ENCODE assay signal across 9 cellular contexts in the genomic region with DNA sequence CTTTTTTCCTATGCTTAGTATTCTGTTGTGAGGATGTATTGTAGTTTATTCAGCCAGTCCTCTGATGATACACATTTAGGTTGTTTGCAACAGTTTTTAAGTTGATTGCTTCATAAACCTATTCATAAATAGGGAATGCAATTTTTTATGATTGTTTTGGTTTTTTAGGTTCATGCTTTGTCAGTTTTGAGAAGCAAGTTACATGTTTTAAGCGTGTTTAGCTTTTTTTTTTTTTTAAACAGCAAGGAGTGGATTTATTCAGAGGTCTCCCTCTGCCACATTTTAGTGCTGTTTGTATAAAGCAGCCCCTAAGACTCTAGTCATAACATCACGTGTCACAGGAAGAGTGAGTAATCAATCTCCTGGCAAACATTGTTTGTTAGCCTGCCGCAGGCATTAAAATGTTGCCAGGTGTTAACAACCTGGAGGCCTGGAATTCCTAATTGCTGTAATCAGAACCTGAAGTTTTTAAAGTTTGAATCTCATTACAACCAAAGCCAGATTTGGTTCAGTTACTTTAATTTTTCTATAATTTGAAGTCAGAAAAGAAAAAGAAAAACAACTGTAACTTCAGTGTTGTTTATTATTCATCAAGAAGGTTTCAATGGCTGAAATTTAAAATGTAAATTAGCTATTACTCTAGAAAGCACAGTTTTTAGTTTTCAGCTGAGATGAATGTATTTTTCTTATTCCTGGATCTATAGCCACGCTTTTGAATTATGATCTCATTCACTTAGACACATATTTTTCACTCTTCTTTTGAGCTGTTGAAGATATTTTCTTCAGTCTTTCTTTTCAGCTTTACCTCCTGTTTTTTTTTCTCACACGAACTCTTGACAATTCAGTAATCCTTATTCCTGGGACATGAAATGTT. TPM values are rescaled to one million over a fixed set of nuclear protein-coding genes. Genes with fewer than 3 reads are reported as not detected.
DNase-seq lines count a peak whose midpoint lies in the region; ATAC-seq and TF ChIP-seq lines count a peak whose summit lies in the region.
"Had no signal": no experiment of that assay in that cellular context is flagged by ENCODE, and none has a peak within 500 bp of the region (broad histone marks: within the 10 kb centered on the region; RNA-seq: fewer than 3 reads in every experiment).

No MANE protein-coding gene starts in this region.

- no peak for TF ChIP-seq POLR2A in ovary (IDR thresholded peaks at IDR 0.05)

- H4K20me1 ChIP-seq in DOHH2 (ENCODE audit: control insufficient read depth, insufficient read depth, low read depth, low read length) = no peaks in the 10 kb centered on the region

- peaks cover 78% of the 10 kb centered on the region for H3K79me2 ChIP-seq in DOHH2 (ENCODE audit: control insufficient read depth, low read length)

- H3K9me2 ChIP-seq in DOHH2 (replicated peaks; ENCODE audit: control insufficient read depth, low read length) = no peaks in the 10 kb centered on the region

- H3K36me3 ChIP-seq in DOHH2 (ENCODE audit: control insufficient read depth, low read length) (peaks cover 72% of the 10 kb centered on the region), adipocyte (ENCODE audit: control insufficient read depth, insufficient read depth, low read length, severe bottlenecking) (no peaks in the 10 kb centered on the region), ovary (no peaks in the 10 kb centered on the region)

- H3K27me3 ChIP-seq in DOHH2 (ENCODE audit: control insufficient read depth, low read length) = no peaks in the 10 kb centered on the region
- H3K27me3 ChIP-seq in adipocyte (replicated peaks; ENCODE audit: control insufficient read depth, insufficient read depth, low read length) = no peaks in the 10 kb centered on the region
- H3K27me3 ChIP-seq in ovary = no peaks in the 10 kb centered on the region
- H3K27me3 ChIP-seq: heart left ventricle had no signal

- H3K9me3 ChIP-seq in DOHH2 (ENCODE audit: control insufficient read depth, insufficient read depth, low read length) (no peaks in the 10 kb centered on the region), adipocyte (ENCODE audit: control insufficient read depth, low read length) (no peaks in the 10 kb centered on the region), ovary (no peaks in the 10 kb centered on the region)

- H3K4me1 ChIP-seq in DOHH2 (ENCODE audit: control insufficient read depth, low read length) = peaks cover 90% of the 10 kb centered on the region
- peaks cover 53% of the 10 kb centered on the region for H3K4me1 ChIP-seq in adipocyte (ENCODE audit: control insufficient read depth, insufficient read depth, low read length)
- H3K4me1 ChIP-seq in ovary (ENCODE audit: insufficient read depth) = peaks cover 3% of the 10 kb centered on the region

- 57 to 72% (median 65%) methylated on average over 5 of the region's 5 CpGs for WGBS in ovary, 3 donors

- TF ChIP-seq CTCF in DOHH2 (IDR thresholded peaks at IDR 0.05; ENCODE audit: low read depth, low read length, poor library complexity, severe bottlenecking) (no peak), ovary (IDR thresholded peaks at IDR 0.05) (no peak)

- no peak overlapping the region for H3K4me2 ChIP-seq in DOHH2 (ENCODE audit: low read length)

- intact Hi-C loops in ovary (cut with DNase I) = no loop called here

- TF ChIP-seq EP300 in ovary (IDR thresholded peaks at IDR 0.05) = no peak

- no peak overlapping the region for H3K4me3 ChIP-seq in DOHH2 (ENCODE audit: low read length)
- H3K4me3 ChIP-seq in adipocyte (ENCODE audit: low read length) = no peak overlapping the region
- no peak overlapping the region for H3K4me3 ChIP-seq in ovary
- H3K4me3 ChIP-seq: heart left ventricle had no signal

- peak overlapping the region; percentile 12 for H3K9ac ChIP-seq in adipocyte (ENCODE audit: low read length)

- ATAC-seq in HG02571 (IDR thresholded peaks at IDR 0.05; ENCODE audit: unreplicated experiment) = no peak
- ATAC-seq: heart left ventricle had no signal

- H3K27ac ChIP-seq in DOHH2 (ENCODE audit: low read depth, low read length) (peak overlapping the region; percentile 17), ovary (no peak overlapping the region)

- H3F3A ChIP-seq in DOHH2 (ENCODE audit: control insufficient read depth, insufficient read depth) = peaks cover 21% of the 10 kb centered on the region

- DNase-seq in LoVo (ENCODE audit: low spot score) = peak; percentile 46
- DNase-seq in adipocyte (ENCODE audit: low read depth) = peak; percentile 59
- peak; percentile 82 to 85 for DNase-seq in lung microvascular endothelial cell (ENCODE audit: low read depth in 2 of 2)
- DNase-seq in ovary = no peak
- no peak for DNase-seq in GOT3 (lab: John Stamatoyannopoulos, UW)
- no peak for DNase-seq in retina
- DNase-seq: heart left ventricle had no signal

RNA-seq across cellular contexts. Expression of gene KCNS1, which starts 59.2 kb away (rescaled TPM):
- total RNA-seq in lung microvascular endothelial cell = under 0.01 and 0.40 TPM in 2 replicates
- not detected for total RNA-seq in ovary
- polyA plus RNA-seq in ovary = under 1 TPM; 0.02 to 0.80 TPM

Comparison
In these comparisons a context has a peak if more than half of its experiments do, and no peak if none do; other contexts are left out.
1. DNase-seq: peak in LoVo (single experiment), adipocyte (single experiment) and lung microvascular endothelial cell (2 of 2); none in ovary (0 of 5), GOT3 (single experiment) and retina (single experiment).